Comparison of ENCODE assay signal across 8 cellular contexts in genomic region chr1:9589719-9590157, GRCh38. TPM values are rescaled to one million over a fixed set of nuclear protein-coding genes. Genes with fewer than 3 reads are reported as not detected.
DNase-seq lines count a peak whose midpoint lies in the region; ATAC-seq and TF ChIP-seq lines count a peak whose summit lies in the region.

No MANE protein-coding gene starts in this region.

- H3K4me3 Mint-ChIP-seq in endodermal cell, result peak overlapping the region; percentile 77

- no peaks in the 10 kb centered on the region for H3K9me3 Mint-ChIP-seq in endodermal cell

- H3K4me3 ChIP-seq in GM12864 (ENCODE audit: low read depth, low read length) (peak overlapping the region; percentile 94), endodermal cell (ENCODE audit: low read length) (peak overlapping the region; percentile 85), neuron (ENCODE audit: low read length) (peak overlapping the region; percentile 89)

- in situ Hi-C loops in GM13977 (cut with MboI; ENCODE audit: low pct_unique_long_range_greater_than_20kb, low sequenced_read_pairs, unreplicated experiment), result no loop called here

- H3K4me1 ChIP-seq in endodermal cell (ENCODE audit: control insufficient read depth, insufficient read depth, low read length) (peaks cover 24% of the 10 kb centered on the region), neuron (ENCODE audit: insufficient read depth, low read length) (peaks cover 53% of the 10 kb centered on the region)

- no peak for ATAC-seq in GM19324 (IDR thresholded peaks at IDR 0.05; ENCODE audit: low FRiP score, unreplicated experiment)

- H3K27ac ChIP-seq in endodermal cell (ENCODE audit: low read depth, low read length), result no peak overlapping the region

- peak overlapping the region; percentile 43 for H3K9ac ChIP-seq in endodermal cell (ENCODE audit: extremely low read depth, low read length, poor library complexity, severe bottlenecking)

- no peak for DNase-seq in GM12864 (ENCODE audit: low read depth)
- DNase-seq in OCI-M1 (lab: John Stamatoyannopoulos, UW), result peak; percentile 34
- no peak for DNase-seq in endodermal cell
- DNase-seq in GM13977 (ENCODE audit: low spot score), result no peak
- no peak for DNase-seq in NCI-H2196 treated with DMSO at 0.1 percent for 48 hours (lab: John Stamatoyannopoulos, UW; ENCODE audit: unreplicated experiment)
- no peak for DNase-seq in CD1c-positive myeloid dendritic cell (ENCODE audit: extremely low spot score)

- H3K27me3 Mint-ChIP-seq in endodermal cell (ENCODE audit: insufficient read depth), result no peaks in the 10 kb centered on the region

- no peaks in the 10 kb centered on the region for H3K36me3 Mint-ChIP-seq in endodermal cell (ENCODE audit: low read depth)

- H2AFZ ChIP-seq in neuron (ENCODE audit: low read depth, low read length), result no peak overlapping the region

- H3K4me1 Mint-ChIP-seq in endodermal cell, result peaks cover 38% of the 10 kb centered on the region

- no peak for TF ChIP-seq CTCF in GM12864 (IDR thresholded peaks at IDR 0.05; ENCODE audit: low read depth, low read length, missing control alignments)
- TF ChIP-seq CTCF in endodermal cell (conservative IDR thresholded peaks at IDR 0.05), result no peak
- no peak for TF ChIP-seq CTCF in GM13977 (IDR thresholded peaks at IDR 0.05; ENCODE audit: extremely low read depth, insufficient read depth, missing control alignments)

- H3K27me3 ChIP-seq in endodermal cell (ENCODE audit: control insufficient read depth, insufficient read depth, low read length, poor library complexity, severe bottlenecking) (no peaks in the 10 kb centered on the region), neuron (ENCODE audit: insufficient read depth, low read length) (no peaks in the 10 kb centered on the region)

- no peaks in the 10 kb centered on the region for H3K9me3 ChIP-seq in endodermal cell (ENCODE audit: control insufficient read depth, low read length)
- H3K9me3 ChIP-seq in neuron (ENCODE audit: low read length), result no peaks in the 10 kb centered on the region

- 17 to 43% methylated on average over 2 to 6 of the region's 6 CpGs for WGBS in endodermal cell (ENCODE audit: insufficient coverage in 1 of 2, insufficient read length in 1 of 2), 2 experiments

- H3K36me3 ChIP-seq in endodermal cell (ENCODE audit: control insufficient read depth, insufficient read depth, low read length) (peaks cover 4% of the 10 kb centered on the region), neuron (ENCODE audit: insufficient read depth, low read length) (no peaks in the 10 kb centered on the region)

- no peak overlapping the region for H3K27ac Mint-ChIP-seq in endodermal cell

RNA-seq across cellular contexts. Expression of gene TMEM201, which starts 1.0 kb away (rescaled TPM):
- 10 to 100 TPM; 24.1 TPM for total RNA-seq in endodermal cell
- 17.8 TPM for polyA plus RNA-seq in endodermal cell (2013, experiment 1 of 2)
- polyA plus RNA-seq in endodermal cell (2013, experiment 2 of 2), result 17.3 TPM

RNA-seq across cellular contexts. Expression of gene SLC25A33, which starts 50.5 kb away (rescaled TPM):
- total RNA-seq in endodermal cell, result 10 to 100 TPM in 1 of 2 donors, 1 to 10 TPM in 1; 9.6 to 13.6 TPM
- 11.0 TPM for polyA plus RNA-seq in endodermal cell (2013, experiment 1 of 2)
- polyA plus RNA-seq in endodermal cell (2013, experiment 2 of 2), result 10.4 TPM
